In the genomic region with DNA sequence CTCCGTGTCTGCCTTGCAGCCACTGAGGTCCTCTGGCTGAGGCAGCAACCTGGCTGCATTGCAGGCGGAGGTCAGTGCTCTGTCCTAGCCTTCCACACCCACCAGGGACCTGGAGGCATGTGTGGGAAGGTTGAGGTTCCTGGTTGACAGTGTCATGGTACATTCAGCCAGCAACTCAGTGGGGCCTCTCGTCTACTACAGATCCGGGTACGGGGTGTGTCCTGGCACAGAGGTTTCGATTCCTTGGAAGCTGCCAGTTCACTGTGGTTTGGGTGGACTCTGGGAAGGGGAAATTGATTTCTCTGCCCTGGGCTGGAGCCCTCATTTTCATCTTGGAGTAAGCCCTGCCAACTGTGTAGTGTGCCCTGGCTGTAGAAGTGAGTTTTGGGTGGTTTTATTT, we compare ENCODE assay signal across 23 cellular contexts. TPM values are rescaled to one million over a fixed set of nuclear protein-coding genes. Genes with fewer than 3 reads are reported as not detected.
DNase-seq lines count a peak whose midpoint lies in the region; ATAC-seq, FAIRE-seq and TF ChIP-seq lines count a peak whose summit lies in the region.
"Had no signal": no experiment of that assay in that cellular context is flagged by ENCODE, and none has a peak within 500 bp of the region (broad histone marks: within the 10 kb centered on the region; RNA-seq: fewer than 3 reads in every experiment).

No MANE protein-coding gene starts in this region.

- H3K4me1 ChIP-seq in esophagus muscularis mucosa (no peaks in the 10 kb centered on the region), osteoblast (ENCODE audit: insufficient read depth, low read length) (no peaks in the 10 kb centered on the region), upper lobe of left lung (no peaks in the 10 kb centered on the region)
- H3K4me1 ChIP-seq: BLaER1 had no signal

- H3K27me3 Mint-ChIP-seq in activated T-helper 2 cell treated with anti-CD3 and anti-CD28 coated beads, Interferon-gamma antibody, Interleukin-2, Interleukin-4, amounts not matched to agents 10 μg/mL and 5 μg/mL and 100 μg/mL, durations not matched to agents 14 hours and 24 hours and 36 hours (ENCODE audit: low read depth), result peaks cover 27% of the 10 kb centered on the region

- H3K9me3 ChIP-seq in esophagus muscularis mucosa, result no peaks in the 10 kb centered on the region
- H3K9me3 ChIP-seq in osteoblast (ENCODE audit: low read depth, low read length), result no peaks in the 10 kb centered on the region
- no peaks in the 10 kb centered on the region for H3K9me3 ChIP-seq in upper lobe of left lung
- H3K9me3 ChIP-seq: BLaER1, SK-N-SH had no signal

- intact Hi-C loops in esophagus muscularis mucosa (cut with DNase I), result no loop called here
- intact Hi-C loops in activated T-helper 2 cell treated with anti-CD3 and anti-CD28 coated beads, Interferon-gamma antibody, Interleukin-2, Interleukin-4, amounts not matched to agents 10 μg/mL and 5 μg/mL and 100 μg/mL, durations not matched to agents 14 hours and 24 hours and 36 hours (cut with micrococcal nuclease), result no loop called here

- peak overlapping the region; percentile 9 for H3K4me2 ChIP-seq in osteoblast (ENCODE audit: insufficient read depth, low read length)
- H3K4me2 ChIP-seq: BLaER1, GM23338, SK-N-SH had no signal

- no peak overlapping the region for H3K27ac Mint-ChIP-seq in activated T-helper 2 cell treated with anti-CD3 and anti-CD28 coated beads, Interferon-gamma antibody, Interleukin-2, Interleukin-4, amounts not matched to agents 10 μg/mL and 5 μg/mL and 100 μg/mL, durations not matched to agents 14 hours and 24 hours and 36 hours
- H3K27ac Mint-ChIP-seq: CD4-positive, CD25-positive, alpha-beta regulatory T cell; GM23338; H9 had no signal

- TF ChIP-seq POLR2A in esophagus muscularis mucosa (IDR thresholded peaks at IDR 0.05; ENCODE audit: low read depth) (no peak), upper lobe of left lung (IDR thresholded peaks at IDR 0.05) (no peak)

- 84% methylated on average over 6 of the region's 6 CpGs for WGBS in esophagus muscularis mucosa
- 57 to 79% methylated on average over 3 to 6 of the region's 6 CpGs for WGBS in upper lobe of left lung, 2 donors

- no peaks in the 10 kb centered on the region for H3K79me2 ChIP-seq in osteoblast (ENCODE audit: insufficient read depth, low read length)

- no peak overlapping the region for H2AFZ ChIP-seq in osteoblast (ENCODE audit: low read length)
- H2AFZ ChIP-seq: GM23338 had no signal

- H3K9me3 Mint-ChIP-seq in activated T-helper 2 cell treated with anti-CD3 and anti-CD28 coated beads, Interferon-gamma antibody, Interleukin-2, Interleukin-4, amounts not matched to agents 10 μg/mL and 5 μg/mL and 100 μg/mL, durations not matched to agents 14 hours and 24 hours and 36 hours, result no peaks in the 10 kb centered on the region
- H3K9me3 Mint-ChIP-seq: GM23338, H9 had no signal

- ATAC-seq in upper lobe of left lung (ENCODE audit: low FRiP score in 2 of 2), result peak; percentile 37 to 57
- ATAC-seq: GM23338, Panc1 had no signal

- no peak overlapping the region for H3K27ac ChIP-seq in esophagus muscularis mucosa (replicated peaks in 1 of 4)
- no peak overlapping the region for H3K27ac ChIP-seq in osteoblast (ENCODE audit: low read depth, low read length)
- no peak overlapping the region for H3K27ac ChIP-seq in upper lobe of left lung
- H3K27ac ChIP-seq: BLaER1 had no signal

- H3K4me3 Mint-ChIP-seq in activated T-helper 2 cell treated with anti-CD3 and anti-CD28 coated beads, Interferon-gamma antibody, Interleukin-2, Interleukin-4, amounts not matched to agents 10 μg/mL and 5 μg/mL and 100 μg/mL, durations not matched to agents 14 hours and 24 hours and 36 hours (ENCODE audit: low read depth), result no peak overlapping the region
- H3K4me3 Mint-ChIP-seq: CD4-positive, CD25-positive, alpha-beta regulatory T cell; GM23338; H9 had no signal

- H3K4me3 ChIP-seq in esophagus muscularis mucosa, result no peak overlapping the region
- no peak overlapping the region for H3K4me3 ChIP-seq in osteoblast (ENCODE audit: insufficient read depth, low read length)
- no peak overlapping the region for H3K4me3 ChIP-seq in upper lobe of left lung
- H3K4me3 ChIP-seq: BLaER1, GM23338 had no signal

- no peak for DNase-seq in HTR-8/SVneo (ENCODE audit: insufficient read length, low spot score)
- peak; percentile 80 for DNase-seq in esophagus muscularis mucosa (ENCODE audit: extremely low spot score)
- no peak for DNase-seq in osteoblast (ENCODE audit: insufficient read length, low spot score, missing footprints)
- DNase-seq in upper lobe of left lung, result peak in 1 of 2 donors; percentile 3
- DNase-seq in activated T-helper 2 cell treated with anti-CD3 and anti-CD28 coated beads, Interferon-gamma antibody, Interleukin-2, Interleukin-4, amounts not matched to agents 10 μg/mL and 5 μg/mL and 100 μg/mL, durations not matched to agents 14 hours and 24 hours and 36 hours (ENCODE audit: low spot score), result no peak
- no peak for DNase-seq in NCI-H446 treated with DMSO at 0.1 percent for 48 hours (lab: John Stamatoyannopoulos, UW)
- no peak for DNase-seq in NK-92 treated with Interleukin-12 subunit alpha and Interleukin-12 subunit beta, amount 100 ng/mL, for 24 hours (lab: John Stamatoyannopoulos, UW)
- DNase-seq: CD4-positive, CD25-positive, alpha-beta regulatory T cell; H9; IMR-90; KG1; NCI-H1048; NCI-H1417; NCI-H1694; NCI-H2029 treated with DMSO at 0.1 percent for 48 hours; NCI-H526 treated with DMSO at 0.1 percent for 48 hours; SIG-M5; SK-N-SH had no signal

- no peaks in the 10 kb centered on the region for H4K20me1 ChIP-seq in osteoblast (ENCODE audit: insufficient read depth, low read length)
- H4K20me1 ChIP-seq: BLaER1 had no signal

- FAIRE-seq in HTR-8/SVneo (lab: Jason Lieb, UNC), result peak; percentile 28
- FAIRE-seq: A204.1, D721Med had no signal

- peaks cover 8% of the 10 kb centered on the region for H3K4me1 Mint-ChIP-seq in activated T-helper 2 cell treated with anti-CD3 and anti-CD28 coated beads, Interferon-gamma antibody, Interleukin-2, Interleukin-4, amounts not matched to agents 10 μg/mL and 5 μg/mL and 100 μg/mL, durations not matched to agents 14 hours and 24 hours and 36 hours (ENCODE audit: low read depth)
- H3K4me1 Mint-ChIP-seq: CD4-positive, CD25-positive, alpha-beta regulatory T cell had no signal

- no peaks in the 10 kb centered on the region for H3K36me3 Mint-ChIP-seq in activated T-helper 2 cell treated with anti-CD3 and anti-CD28 coated beads, Interferon-gamma antibody, Interleukin-2, Interleukin-4, amounts not matched to agents 10 μg/mL and 5 μg/mL and 100 μg/mL, durations not matched to agents 14 hours and 24 hours and 36 hours (ENCODE audit: low read depth)
- H3K36me3 Mint-ChIP-seq: CD4-positive, CD25-positive, alpha-beta regulatory T cell had no signal

- TF ChIP-seq EP300 in esophagus muscularis mucosa (IDR thresholded peaks at IDR 0.05) (no peak), upper lobe of left lung (IDR thresholded peaks at IDR 0.05) (no peak)

- TF ChIP-seq CTCF in esophagus muscularis mucosa (IDR thresholded peaks at IDR 0.05) (no peak), osteoblast (IDR thresholded peaks at IDR 0.05; ENCODE audit: extremely low read depth, low read depth, low read length) (no peak), upper lobe of left lung (IDR thresholded peaks at IDR 0.05) (no peak)

- H3K36me3 ChIP-seq in esophagus muscularis mucosa, result no peaks in the 10 kb centered on the region
- H3K36me3 ChIP-seq in osteoblast (ENCODE audit: insufficient read depth, low read length), result no peaks in the 10 kb centered on the region
- H3K36me3 ChIP-seq in upper lobe of left lung, result no peaks in the 10 kb centered on the region
- H3K36me3 ChIP-seq: BLaER1 had no signal

- H3K27me3 ChIP-seq in esophagus muscularis mucosa, result no peaks in the 10 kb centered on the region
- peaks cover 57% of the 10 kb centered on the region for H3K27me3 ChIP-seq in osteoblast (ENCODE audit: insufficient read depth, low read length)
- H3K27me3 ChIP-seq in upper lobe of left lung, result no peaks in the 10 kb centered on the region
- H3K27me3 ChIP-seq: BLaER1 had no signal

RNA-seq across cellular contexts. Expression of gene PDE8B, which starts 45.1 kb away (rescaled TPM):
- total RNA-seq in esophagus muscularis mucosa (1 to 10 TPM in 2 of 4 donors, under 1 TPM in 2; 0.83 to 7.1 (median 1.5) TPM), osteoblast (under 0.01 TPM in 2 replicates), upper lobe of left lung (10 to 100 TPM in 3 of 6 donors, 1 to 10 TPM in 3; 5.8 to 21.9 (median 9.7) TPM)
- total RNA-seq in activated T-helper 2 cell treated with anti-CD3 and anti-CD28 coated beads, Interferon-gamma antibody, Interleukin-2, Interleukin-4, amounts not matched to agents 10 μg/mL and 5 μg/mL and 100 μg/mL, durations not matched to agents 14 hours and 24 hours and 36 hours, result 0.05 TPM in 1 of 2 replicates, not detected in the other
- total RNA-seq: CD4-positive, CD25-positive, alpha-beta regulatory T cell had no signal
